In genomic region chr14:69335421-69335820, GRCh38 we compare ENCODE assay signal across 18 cellular contexts.
A peak's percentile ranks its signal among the peaks of the same experiment; 100 is the strongest.
DNase-seq lines count a peak whose midpoint lies in the region; ATAC-seq lines count a peak whose summit lies in the region.
"Had no signal": no experiment of that assay in that cellular context is flagged by ENCODE, and none has a peak within 500 bp of the region (broad histone marks: within the 10 kb centered on the region; RNA-seq: fewer than 3 reads in every experiment).

No MANE protein-coding gene starts in this region.

- H3K4me3 Mint-ChIP-seq in activated T-cell treated with anti-CD3 and anti-CD28 coated beads, Interleukin-2, amount 50 U/mL, for 24 hours: no peak overlapping the region
- H3K4me3 Mint-ChIP-seq: activated B cell treated with CpG ODN at 0.5 μM for 24 hours had no signal

- no peak overlapping the region for H3K4me3 ChIP-seq in HAP-1
- H3K4me3 ChIP-seq: colonic mucosa, heart left ventricle, suprapubic skin had no signal

- H3K27me3 ChIP-seq in HAP-1 (ENCODE audit: low read depth): no peaks in the 10 kb centered on the region
- H3K27me3 ChIP-seq: colonic mucosa, heart left ventricle, suprapubic skin had no signal

- no peaks in the 10 kb centered on the region for H3K27me3 Mint-ChIP-seq in activated T-cell treated with anti-CD3 and anti-CD28 coated beads, Interleukin-2, amount 50 U/mL, for 24 hours

- no peaks in the 10 kb centered on the region for H3K9me3 Mint-ChIP-seq in activated T-cell treated with anti-CD3 and anti-CD28 coated beads, Interleukin-2, amount 50 U/mL, for 24 hours
- H3K9me3 Mint-ChIP-seq: activated B cell treated with CpG ODN at 0.5 μM for 24 hours had no signal

- ATAC-seq in GM21825 (IDR thresholded peaks at IDR 0.05; ENCODE audit: unreplicated experiment): no peak
- ATAC-seq: heart left ventricle, left lobe of liver had no signal

- H3K36me3 Mint-ChIP-seq in activated T-cell treated with anti-CD3 and anti-CD28 coated beads, Interleukin-2, amount 50 U/mL, for 24 hours (ENCODE audit: low read depth): no peaks in the 10 kb centered on the region

- no peak for DNase-seq in activated T-cell treated with anti-CD3 and anti-CD28 coated beads, Interleukin-2, amount 50 U/mL, for 24 hours
- DNase-seq in activated T-cell treated with anti-CD3 and anti-CD28 coated beads for 4 hours (no peak), SK-MEL-5 (ENCODE audit: low read depth, low spot score) (peak; percentile 62), fibroblast of peridontal ligament (ENCODE audit: extremely low read depth) (peak; percentile 43), putamen (ENCODE audit: low spot score) (peak; percentile 24), HAP-1 (ENCODE audit: low spot score in 2 of 2) (no peak), inferior parietal cortex (ENCODE audit: extremely low spot score) (no peak)
- DNase-seq: activated B cell treated with CpG ODN at 0.5 μM for 24 hours; activated CD8-positive, alpha-beta memory T cell treated with anti-CD3 and anti-CD28 coated beads, Interleukin-2, amount 50 U/mL, for 4 hours; Caco-2; colonic mucosa; heart left ventricle; Kasumi-1; NCI-H1694; NCI-H510A had no signal

- no peaks in the 10 kb centered on the region for H3K36me3 ChIP-seq in HAP-1 (replicated peaks)
- H3K36me3 ChIP-seq: colonic mucosa, suprapubic skin had no signal

- in situ Hi-C loops in SK-MEL-5 (cut with HindIII; ENCODE audit: low pct_unique_long_range_greater_than_20kb, low sequenced_read_pairs) (no loop called here), HAP-1 (cut with MboI; ENCODE audit: low sequenced_read_pairs) (no loop called here)

- peaks cover 11% of the 10 kb centered on the region for H3K4me1 Mint-ChIP-seq in activated T-cell treated with anti-CD3 and anti-CD28 coated beads, Interleukin-2, amount 50 U/mL, for 24 hours (ENCODE audit: low read depth)

- H3K4me1 ChIP-seq in HAP-1: no peaks in the 10 kb centered on the region
- H3K4me1 ChIP-seq: Caco-2, colonic mucosa had no signal

- H3K9me3 ChIP-seq in HAP-1: no peaks in the 10 kb centered on the region
- H3K9me3 ChIP-seq: Caco-2, colonic mucosa, heart left ventricle, suprapubic skin had no signal

- peak overlapping the region; percentile 12 for H3K27ac Mint-ChIP-seq in activated T-cell treated with anti-CD3 and anti-CD28 coated beads, Interleukin-2, amount 50 U/mL, for 24 hours
- H3K27ac Mint-ChIP-seq: activated B cell treated with CpG ODN at 0.5 μM for 24 hours had no signal

Comparison
In these comparisons a context has a peak if more than half of its experiments do, and no peak if none do; other contexts are left out.
1. DNase-seq: peak in SK-MEL-5 (single experiment), fibroblast of peridontal ligament (single experiment) and putamen (single experiment); none in activated T-cell treated with anti-CD3 and anti-CD28 coated beads, Interleukin-2, amount 50 U/mL, for 24 hours (single experiment), activated T-cell treated with anti-CD3 and anti-CD28 coated beads for 4 hours (single experiment), HAP-1 (0 of 2) and inferior parietal cortex (single experiment).